In the genomic region with DNA sequence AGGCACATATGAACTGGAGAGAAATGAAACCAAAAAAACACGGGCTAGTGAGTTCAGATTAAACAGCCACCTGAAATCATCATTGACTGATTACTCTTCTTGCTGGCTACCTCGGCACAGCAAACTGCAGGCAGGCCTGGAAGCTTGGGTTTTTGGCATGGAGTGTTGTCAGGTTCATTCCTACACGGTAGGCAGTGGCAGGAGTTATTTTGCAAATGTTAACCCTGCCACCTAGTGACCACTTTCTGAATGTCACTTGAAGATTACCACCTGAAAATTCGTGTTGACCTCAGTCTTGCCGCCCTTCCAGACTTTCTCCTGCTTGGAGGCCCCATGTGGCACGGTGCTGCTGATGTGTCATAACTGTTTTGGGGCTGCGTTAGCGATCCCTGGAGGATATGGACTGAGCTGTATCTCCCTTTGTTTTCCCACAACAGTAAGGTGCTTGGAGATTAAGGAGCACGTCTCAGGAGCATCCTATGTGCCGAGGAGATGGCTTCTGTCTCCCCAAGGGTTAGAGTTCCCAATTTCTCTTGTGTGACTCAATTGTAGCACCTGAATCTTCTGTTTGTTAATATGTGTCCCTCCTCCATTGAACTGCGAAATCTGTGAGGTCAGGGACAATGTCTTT, we compare ENCODE assay signal across 9 cellular contexts. TPM values are rescaled to one million over a fixed set of nuclear protein-coding genes. Genes with fewer than 3 reads are reported as not detected.
DNase-seq lines count a peak whose midpoint lies in the region; ATAC-seq and TF ChIP-seq lines count a peak whose summit lies in the region.
"Had no signal": no experiment of that assay in that cellular context is flagged by ENCODE, and none has a peak within 500 bp of the region (broad histone marks: within the 10 kb centered on the region; RNA-seq: fewer than 3 reads in every experiment).

No MANE protein-coding gene starts in this region.

- H3K4me1 Mint-ChIP-seq in activated B cell treated with CpG ODN at 0.5 μM for 24 hours = peaks cover 69% of the 10 kb centered on the region
- peaks cover 53% of the 10 kb centered on the region for H3K4me1 Mint-ChIP-seq in central memory CD8-positive, alpha-beta T cell

- POLR2A ChIA-PET in activated B cell treated with CpG ODN at 0.5 μM for 24 hours (lab: Charles Lee) = interaction anchor here (1.4 to 16.1 kb wide), 5 partner anchors 9 to 51 kb away, joined by 3 to 228 read pairs (median 21); partner anchors contain the start of gene CD180

- no peaks in the 10 kb centered on the region for H3K9me3 Mint-ChIP-seq in activated B cell treated with CpG ODN at 0.5 μM for 24 hours
- no peaks in the 10 kb centered on the region for H3K9me3 Mint-ChIP-seq in central memory CD8-positive, alpha-beta T cell

- H3K27ac Mint-ChIP-seq in activated B cell treated with CpG ODN at 0.5 μM for 24 hours = peak overlapping the region; percentile 85
- no peak overlapping the region for H3K27ac Mint-ChIP-seq in central memory CD8-positive, alpha-beta T cell (ENCODE audit: low read depth)

- no peaks in the 10 kb centered on the region for H3K36me3 Mint-ChIP-seq in activated B cell treated with CpG ODN at 0.5 μM for 24 hours (ENCODE audit: low read depth)
- H3K36me3 Mint-ChIP-seq in central memory CD8-positive, alpha-beta T cell (ENCODE audit: insufficient read depth) = peaks cover 7% of the 10 kb centered on the region

- no peaks in the 10 kb centered on the region for H3K27me3 ChIP-seq in kidney epithelial cell (ENCODE audit: control insufficient read depth, insufficient read depth, low read length)
- H3K27me3 ChIP-seq: BLaER1 had no signal

- DNase-seq in NCI-H1436 (lab: John Stamatoyannopoulos, UW) (peak; percentile 52), NCI-H1436 treated with DMSO at 0.1 percent for 48 hours (lab: John Stamatoyannopoulos, UW) (no peak), NCI-H446 (lab: John Stamatoyannopoulos, UW) (peak; percentile 14 to 79), activated B cell treated with CpG ODN at 0.5 μM for 24 hours (no peak), kidney epithelial cell (ENCODE audit: low read depth) (peak; percentile 45)
- DNase-seq in central memory CD8-positive, alpha-beta T cell (ENCODE audit: low spot score in 2 of 2) = peak; percentile 42 to 53
- DNase-seq in stimulated activated CD4-positive, alpha-beta T cell treated with anti-CD3 and anti-CD28 coated beads, Interleukin-4, amount 100 ng/mL, for 4 hours = peak; percentile 14 to 44

- CTCF ChIA-PET in activated B cell treated with CpG ODN at 0.5 μM for 24 hours (lab: Charles Lee) = interaction anchor here (0.7 to 10.7 kb wide), 14 partner anchors 9 to 1044 kb away, joined by 3 to 164 read pairs (median 5); no protein-coding TSS in a partner anchor

- no peak overlapping the region for H3K4me3 Mint-ChIP-seq in activated B cell treated with CpG ODN at 0.5 μM for 24 hours
- H3K4me3 Mint-ChIP-seq in central memory CD8-positive, alpha-beta T cell = no peak overlapping the region

- no peak overlapping the region for H3K4me3 ChIP-seq in kidney epithelial cell (ENCODE audit: low read depth, low read length)
- H3K4me3 ChIP-seq: BLaER1 had no signal

- ATAC-seq in HG03175 (IDR thresholded peaks at IDR 0.05; ENCODE audit: unreplicated experiment) = peak; percentile 32
- ATAC-seq in activated B cell treated with CpG ODN at 0.5 μM for 24 hours (ENCODE audit: low read depth) = peak; percentile 43
- ATAC-seq in central memory CD8-positive, alpha-beta T cell (replicated peaks; ENCODE audit: extremely low read depth, poor library complexity, severe bottlenecking) = peak; percentile 31

- no peaks in the 10 kb centered on the region for H3K27me3 Mint-ChIP-seq in activated B cell treated with CpG ODN at 0.5 μM for 24 hours
- H3K27me3 Mint-ChIP-seq in central memory CD8-positive, alpha-beta T cell = no peaks in the 10 kb centered on the region

- no peaks in the 10 kb centered on the region for H3K36me3 ChIP-seq in kidney epithelial cell (ENCODE audit: control insufficient read depth, insufficient read depth, low read length)
- H3K36me3 ChIP-seq: BLaER1 had no signal

- TF ChIP-seq CTCF in activated B cell treated with CpG ODN at 0.5 μM for 24 hours (IDR thresholded peaks at IDR 0.05) (no peak), kidney epithelial cell (IDR thresholded peaks at IDR 0.05; ENCODE audit: insufficient read depth, low read length, poor library complexity, severe bottlenecking) (peak; percentile 68)

- intact Hi-C loops in activated B cell treated with CpG ODN at 0.5 μM for 24 hours (cut with micrococcal nuclease) = loop anchor here (1.0 to 10.0 kb wide), 8 partner anchors 43 to 1284 kb away; partner anchors contain the start of genes ERBIN and SREK1

RNA-seq across cellular contexts. Expression of gene CD180, which starts 12.7 kb away (rescaled TPM):
- total RNA-seq in activated B cell treated with CpG ODN at 0.5 μM for 24 hours = 32.6 and 35.7 TPM in 2 replicates
- total RNA-seq in kidney epithelial cell = 0.04 TPM in 1 of 2 replicates, not detected in the other

Comparison
In these comparisons a context has a peak if more than half of its experiments do, and no peak if none do; other contexts are left out.
1. DNase-seq: peak in NCI-H1436 (single experiment), NCI-H446 (2 of 2), central memory CD8-positive, alpha-beta T cell (2 of 2), kidney epithelial cell (single experiment) and stimulated activated CD4-positive, alpha-beta T cell treated with anti-CD3 and anti-CD28 coated beads, Interleukin-4, amount 100 ng/mL, for 4 hours (2 of 2); none in NCI-H1436 treated with DMSO at 0.1 percent for 48 hours (single experiment) and activated B cell treated with CpG ODN at 0.5 μM for 24 hours (single experiment).
2. RNA of gene CD180, which starts 12.7 kb away (total RNA-seq): 32.6 to 35.7 TPM in activated B cell treated with CpG ODN at 0.5 μM for 24 hours; 0.04 TPM in kidney epithelial cell; every median in the first group is over 10 times any median in the second.
3. Peak in every context shown above with its lines, with median percentiles within 50 percentile points of each other: ATAC-seq.